Comparison of ENCODE assay signal across 24 cellular contexts in the genomic region with DNA sequence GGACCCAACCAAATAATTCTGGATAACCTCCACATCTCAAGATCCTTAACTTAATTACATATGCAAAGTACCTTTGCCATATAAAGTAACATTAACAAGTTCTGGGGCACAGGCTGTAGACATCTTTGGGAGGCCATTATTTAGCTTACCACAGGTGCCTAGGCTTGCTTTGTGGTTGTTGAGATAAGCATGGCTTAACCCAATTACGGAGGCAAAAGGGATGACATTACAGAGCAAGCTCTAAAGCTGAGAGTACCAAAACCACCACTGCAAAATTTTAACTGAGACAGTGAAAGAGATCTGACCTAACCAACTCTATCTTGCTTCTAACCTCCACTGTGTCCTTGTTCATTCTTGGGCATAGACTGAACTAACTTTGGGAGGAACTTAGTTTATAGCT.
"Had no signal": no experiment of that assay in that cellular context is flagged by ENCODE, and none has a peak within 500 bp of the region (broad histone marks: within the 10 kb centered on the region; RNA-seq: fewer than 3 reads in every experiment).

No MANE protein-coding gene starts in this region.

- H3K4me3 ChIP-seq: coronary artery, dorsolateral prefrontal cortex, esophagus muscularis mucosa, gastroesophageal sphincter, heart right ventricle, left lung, lower lobe of right lung, mucosa of descending colon had no signal

- H3K4me1 ChIP-seq: esophagus muscularis mucosa, foreskin keratinocyte, gastroesophageal sphincter, heart right ventricle, left lung, lower lobe of right lung had no signal

- H3K27ac ChIP-seq: coronary artery, dorsolateral prefrontal cortex, esophagus muscularis mucosa, foreskin keratinocyte, gastroesophageal sphincter, heart right ventricle, left lung, lower lobe of right lung had no signal

- DNase-seq: dermis blood vessel endothelial cell; dorsolateral prefrontal cortex; effector CD4-positive, alpha-beta T cell; effector memory CD4-positive, alpha-beta T cell; foreskin keratinocyte; glutamatergic neuron; head of caudate nucleus; heart right ventricle; hippocampal formation; left cardiac atrium; left lung; left ventricle myocardium superior; lower lobe of right lung; mesenchymal stem cell; mucosa of descending colon; naive B cell had no signal

- H3K27me3 ChIP-seq: esophagus muscularis mucosa, foreskin keratinocyte, gastroesophageal sphincter, heart right ventricle, left lung had no signal

- H3K36me3 ChIP-seq: esophagus muscularis mucosa, gastroesophageal sphincter, heart right ventricle, left lung, lower lobe of right lung had no signal

- ATAC-seq: foreskin keratinocyte, gastroesophageal sphincter, heart right ventricle, left cardiac atrium, left lung, left ventricle myocardium superior, lower lobe of right lung, mucosa of descending colon had no signal

- H3K9me3 ChIP-seq: esophagus muscularis mucosa, gastroesophageal sphincter, lower lobe of right lung, mucosa of descending colon had no signal

- FAIRE-seq: colon, endothelial cell of umbilical vein, frontal cortex, islet of Langerhans, keratinocyte had no signal
